ENCODE assay signal across 19 cellular contexts in genomic region chr21:36729301-36729970, GRCh38. TPM values are rescaled to one million over a fixed set of nuclear protein-coding genes. Genes with fewer than 3 reads are reported as not detected.
DNase-seq lines count a peak whose midpoint lies in the region; ATAC-seq and TF ChIP-seq lines count a peak whose summit lies in the region.
"Had no signal": no experiment of that assay in that cellular context is flagged by ENCODE, and none has a peak within 500 bp of the region (broad histone marks: within the 10 kb centered on the region; RNA-seq: fewer than 3 reads in every experiment).

No MANE protein-coding gene starts in this region.

- no peaks in the 10 kb centered on the region for H3K4me1 ChIP-seq in H9 (ENCODE audit: insufficient read depth, low read length)
- peaks cover 7% of the 10 kb centered on the region for H3K4me1 ChIP-seq in body of pancreas

- H2BK120ac ChIP-seq in H9 (ENCODE audit: low read depth, low read length, poor library complexity, severe bottlenecking): no peak overlapping the region

- no peak for ATAC-seq in body of pancreas

- no peak overlapping the region for H2BK15ac ChIP-seq in H9 (ENCODE audit: low read depth, low read length)

- no peak overlapping the region for H3K4ac ChIP-seq in H9 (ENCODE audit: low read depth, low read length)

- H2BK12ac ChIP-seq in H9 (ENCODE audit: insufficient read length, low read depth, low read length): no peak overlapping the region

- H3K36me3 Mint-ChIP-seq in H9 (ENCODE audit: insufficient read depth in 1 of 3, low read depth in 3 of 3) (no peaks in the 10 kb centered on the region), nephron progenitor cell (ENCODE audit: low read depth) (no peaks in the 10 kb centered on the region), type B pancreatic cell (no peaks in the 10 kb centered on the region)
- H3K36me3 Mint-ChIP-seq: CD14-positive monocyte had no signal

- TF ChIP-seq POLR2A in body of pancreas (IDR thresholded peaks at IDR 0.05): no peak

- H3T11ph ChIP-seq in H9 (ENCODE audit: low read length): no peak overlapping the region

- TF ChIP-seq CTCF in H9 (conservative IDR thresholded peaks at IDR 0.05): no peak
- no peak for TF ChIP-seq CTCF in coronary artery (IDR thresholded peaks at IDR 0.05)
- no peak for TF ChIP-seq CTCF in nephron progenitor cell (IDR thresholded peaks at IDR 0.05)
- no peak for TF ChIP-seq CTCF in type B pancreatic cell (conservative IDR thresholded peaks at IDR 0.05)
- TF ChIP-seq CTCF in body of pancreas (IDR thresholded peaks at IDR 0.05): no peak

- H3K36me3 ChIP-seq in body of pancreas (replicated peaks in 1 of 2; ENCODE audit: insufficient read depth in 1 of 2, low read depth in 2 of 2): no peaks in the 10 kb centered on the region

- H3K79me1 ChIP-seq in H9 (ENCODE audit: insufficient read depth, low read depth, low read length, poor library complexity, severe bottlenecking): no peaks in the 10 kb centered on the region

- WGBS in H9 (ENCODE audit: extremely low coverage, insufficient read length, low lambda C conversion rate): no CpG with 5 or more reads among the region's 18 CpGs
- WGBS in body of pancreas, 2 donors: 77 to 80% methylated on average over 18 of the region's 18 CpGs

- no peak overlapping the region for H3K27ac Mint-ChIP-seq in H9
- H3K27ac Mint-ChIP-seq in nephron progenitor cell: peak overlapping the region; percentile 92
- H3K27ac Mint-ChIP-seq in type B pancreatic cell: no peak overlapping the region
- H3K27ac Mint-ChIP-seq: B cell, CD14-positive monocyte had no signal

- no peak overlapping the region for H3K18ac ChIP-seq in H9 (ENCODE audit: insufficient read length, low read depth, low read length)

- no peaks in the 10 kb centered on the region for H3K79me2 ChIP-seq in H9 (ENCODE audit: insufficient read depth, low read length)

- no peak overlapping the region for H3K14ac ChIP-seq in H9 (ENCODE audit: insufficient read depth, low read length)

- H4K20me1 ChIP-seq in H9 (ENCODE audit: control insufficient read depth, insufficient read depth, insufficient read length): no peaks in the 10 kb centered on the region

- no peak overlapping the region for H2AFZ ChIP-seq in H9 (ENCODE audit: low read length)

- H2BK20ac ChIP-seq in H9 (ENCODE audit: low read depth, low read length, poor library complexity, severe bottlenecking): no peak overlapping the region

- no peak overlapping the region for H3K4me2 ChIP-seq in H9 (ENCODE audit: insufficient read depth, insufficient read length, low read length)

- H3K27ac ChIP-seq in H9 (ENCODE audit: insufficient read length, low read depth, low read length): no peak overlapping the region
- H3K27ac ChIP-seq in coronary artery: no peak overlapping the region
- no peak overlapping the region for H3K27ac ChIP-seq in body of pancreas

- H3K27me3 Mint-ChIP-seq in H9 (ENCODE audit: low read depth): peaks cover 22% of the 10 kb centered on the region
- H3K27me3 Mint-ChIP-seq in nephron progenitor cell (ENCODE audit: low read depth, poor library complexity): peaks cover 11% of the 10 kb centered on the region
- peaks cover 43% of the 10 kb centered on the region for H3K27me3 Mint-ChIP-seq in type B pancreatic cell

- H3K9me3 Mint-ChIP-seq in H9 (no peaks in the 10 kb centered on the region), nephron progenitor cell (peaks cover 4% of the 10 kb centered on the region), type B pancreatic cell (no peaks in the 10 kb centered on the region)

- H3K9me3 ChIP-seq in H9 (ENCODE audit: control insufficient read depth, low read depth, low read length): no peaks in the 10 kb centered on the region
- no peaks in the 10 kb centered on the region for H3K9me3 ChIP-seq in body of pancreas
- H3K9me3 ChIP-seq: MG63 had no signal

- H3K27me3 ChIP-seq in H9 (ENCODE audit: insufficient read depth, low read length) (no peaks in the 10 kb centered on the region), body of pancreas (no peaks in the 10 kb centered on the region)
- H3K27me3 ChIP-seq: MG63 had no signal

- no peak overlapping the region for H2AK5ac ChIP-seq in H9 (ENCODE audit: insufficient read length, low read length)

- H2BK5ac ChIP-seq in H9 (ENCODE audit: insufficient read length, low read length): no peak overlapping the region

- H3K56ac ChIP-seq in H9 (ENCODE audit: insufficient read length, low read depth, low read length): no peak overlapping the region

- no peak overlapping the region for H3K9ac ChIP-seq in H9 (ENCODE audit: extremely low read depth, insufficient read length, low read length)

- intact Hi-C loops in body of pancreas (cut with DNase I): no loop called here

- H3K4me3 ChIP-seq in coronary artery (no peak overlapping the region), body of pancreas (no peak overlapping the region)
- H3K4me3 ChIP-seq: MG63 had no signal

- H3K4me1 Mint-ChIP-seq in H9 (no peaks in the 10 kb centered on the region), nephron progenitor cell (peaks cover 55% of the 10 kb centered on the region), type B pancreatic cell (ENCODE audit: unreplicated experiment) (no peaks in the 10 kb centered on the region)
- H3K4me1 Mint-ChIP-seq: B cell, CD14-positive monocyte had no signal

- no peak overlapping the region for H4K5ac ChIP-seq in H9 (ENCODE audit: insufficient read length, low read depth, low read length)

- no peak overlapping the region for H4K8ac ChIP-seq in H9 (replicated peaks; ENCODE audit: insufficient read length, low read depth, low read length)

- no peaks in the 10 kb centered on the region for H3K23me2 ChIP-seq in H9 (ENCODE audit: insufficient read length, low read depth, low read length, poor library complexity, severe bottlenecking)

- no peak overlapping the region for H3K23ac ChIP-seq in H9 (ENCODE audit: insufficient read length, low read depth, low read length)

- H4K91ac ChIP-seq in H9 (ENCODE audit: insufficient read length, low read depth, low read length): no peak overlapping the region

- DNase-seq in H9 (peak; percentile 14), coronary artery (ENCODE audit: low spot score) (peak; percentile 55), nephron progenitor cell (no peak), type B pancreatic cell (ENCODE audit: extremely low spot score, unreplicated experiment) (peak; percentile 44), body of pancreas (no peak)
- no peak for DNase-seq in activated CD4-positive, alpha-beta T cell treated with anti-CD3 and anti-CD28 coated beads for 4 hours
- DNase-seq in stimulated activated CD4-positive, alpha-beta T cell treated with anti-CD3 and anti-CD28 coated beads, Interleukin-2, amount 100 ng/mL, for 48 hours: no peak
- DNase-seq: DMS153, DND-41, IMR-90, KG1, MG63, NCI-H2029, NCI-H446 treated with DMSO at 0.1 percent for 48 hours, NCI-H526, RPMI8226, SHP77 had no signal

- no peak overlapping the region for H3K4me3 Mint-ChIP-seq in H9
- H3K4me3 Mint-ChIP-seq in nephron progenitor cell: peak overlapping the region; percentile 46
- no peak overlapping the region for H3K4me3 Mint-ChIP-seq in type B pancreatic cell
- H3K4me3 Mint-ChIP-seq: B cell, CD14-positive monocyte had no signal

RNA-seq across cellular contexts. Expression of gene SIM2, which starts 30.5 kb away (rescaled TPM):
- total RNA-seq in H9 (2021) (not detected in 2 replicates), type B pancreatic cell (ENCODE audit: low replicate concordance) (0.50 and 14.8 TPM in 2 replicates), body of pancreas (under 1 TPM in 1 of 2 donors, not detected in 1; 0.26 TPM)
- total RNA-seq: B cell had no signal

Comparison
In these comparisons a context has a peak if more than half of its experiments do, and no peak if none do; other contexts are left out.
1. DNase-seq: peak in H9 (single experiment), coronary artery (single experiment) and type B pancreatic cell (single experiment); none in nephron progenitor cell (single experiment), body of pancreas (0 of 4), activated CD4-positive, alpha-beta T cell treated with anti-CD3 and anti-CD28 coated beads for 4 hours (0 of 2) and stimulated activated CD4-positive, alpha-beta T cell treated with anti-CD3 and anti-CD28 coated beads, Interleukin-2, amount 100 ng/mL, for 48 hours (0 of 2).